1 cellular context compared by ENCODE assay signal in the genomic region with DNA sequence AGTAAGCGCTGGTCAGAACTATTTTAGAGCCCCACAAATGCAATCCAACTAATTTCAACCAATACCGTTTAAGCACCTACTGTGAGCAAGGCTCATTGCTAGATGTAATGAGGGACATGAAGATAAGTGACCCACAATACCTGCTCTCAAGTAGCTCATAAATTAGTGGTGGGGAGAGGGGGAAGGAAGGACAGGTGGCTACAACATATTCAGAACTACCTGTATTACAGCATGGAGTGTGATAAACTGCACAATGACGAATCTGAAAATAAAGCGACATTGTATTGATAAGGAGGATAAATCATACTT.
TF ChIP-seq lines count a peak whose summit lies in the region.

No MANE protein-coding gene starts in this region.

TF ChIP-seq in SK-N-SH treated with all-trans-retinoic acid at 6 μM for 48 hours, 23 proteins besides CTCF, POLR2A, EP300 and RAD21 (continued from another document):
- TF ChIP-seq TSHZ2 (CRISPR knock-in tag; IDR thresholded peaks at IDR 0.05): no peak
- no peak for TF ChIP-seq ZFP30 (CRISPR knock-in tag; IDR thresholded peaks at IDR 0.05)
- TF ChIP-seq ESRRG (CRISPR knock-in tag; IDR thresholded peaks at IDR 0.05): no peak
- no peak for TF ChIP-seq CSDC2 (CRISPR knock-in tag; IDR thresholded peaks at IDR 0.05)
- TF ChIP-seq PPARA (CRISPR knock-in tag; IDR thresholded peaks at IDR 0.05; ENCODE audit: borderline replicate concordance): no peak
- no peak for TF ChIP-seq ISL1 (CRISPR knock-in tag; IDR thresholded peaks at IDR 0.05)
- no peak for TF ChIP-seq TCF4 (CRISPR knock-in tag; IDR thresholded peaks at IDR 0.05; ENCODE audit: borderline replicate concordance)
- no peak for TF ChIP-seq POU6F1 (CRISPR knock-in tag; IDR thresholded peaks at IDR 0.05; ENCODE audit: borderline replicate concordance, low read depth)
- TF ChIP-seq ZNF8 (CRISPR knock-in tag; IDR thresholded peaks at IDR 0.05): no peak
- no peak for TF ChIP-seq ZNF70 (CRISPR knock-in tag; IDR thresholded peaks at IDR 0.05)
- TF ChIP-seq ZFP3 (CRISPR knock-in tag; IDR thresholded peaks at IDR 0.05): no peak
- no peak for TF ChIP-seq RARB (CRISPR knock-in tag; IDR thresholded peaks at IDR 0.05)
- TF ChIP-seq TOX (CRISPR knock-in tag; IDR thresholded peaks at IDR 0.05; ENCODE audit: borderline replicate concordance): no peak
- TF ChIP-seq BACH2 (CRISPR knock-in tag; IDR thresholded peaks at IDR 0.05; ENCODE audit: borderline replicate concordance): no peak
- TF ChIP-seq OSR1 (CRISPR knock-in tag; IDR thresholded peaks at IDR 0.05): no peak
- TF ChIP-seq, protein P1, sequence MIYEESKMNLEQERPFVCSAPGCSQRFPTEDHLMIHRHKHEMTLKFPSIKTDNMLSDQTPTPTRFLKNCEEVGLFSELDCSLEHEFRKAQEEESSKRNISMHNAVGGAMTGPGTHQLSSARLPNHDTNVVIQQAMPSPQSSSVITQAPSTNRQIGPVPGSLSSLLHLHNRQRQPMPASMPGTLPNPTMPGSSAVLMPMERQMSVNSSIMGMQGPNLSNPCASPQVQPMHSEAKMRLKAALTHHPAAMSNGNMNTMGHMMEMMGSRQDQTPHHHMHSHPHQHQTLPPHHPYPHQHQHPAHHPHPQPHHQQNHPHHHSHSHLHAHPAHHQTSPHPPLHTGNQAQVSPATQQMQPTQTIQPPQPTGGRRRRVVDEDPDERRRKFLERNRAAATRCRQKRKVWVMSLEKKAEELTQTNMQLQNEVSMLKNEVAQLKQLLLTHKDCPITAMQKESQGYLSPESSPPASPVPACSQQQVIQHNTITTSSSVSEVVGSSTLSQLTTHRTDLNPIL (CRISPR knock-in tag; IDR thresholded peaks at IDR 0.05; ENCODE audit: low read depth): no peak
